ENCODE assay signal across 8 cellular contexts in the genomic region with DNA sequence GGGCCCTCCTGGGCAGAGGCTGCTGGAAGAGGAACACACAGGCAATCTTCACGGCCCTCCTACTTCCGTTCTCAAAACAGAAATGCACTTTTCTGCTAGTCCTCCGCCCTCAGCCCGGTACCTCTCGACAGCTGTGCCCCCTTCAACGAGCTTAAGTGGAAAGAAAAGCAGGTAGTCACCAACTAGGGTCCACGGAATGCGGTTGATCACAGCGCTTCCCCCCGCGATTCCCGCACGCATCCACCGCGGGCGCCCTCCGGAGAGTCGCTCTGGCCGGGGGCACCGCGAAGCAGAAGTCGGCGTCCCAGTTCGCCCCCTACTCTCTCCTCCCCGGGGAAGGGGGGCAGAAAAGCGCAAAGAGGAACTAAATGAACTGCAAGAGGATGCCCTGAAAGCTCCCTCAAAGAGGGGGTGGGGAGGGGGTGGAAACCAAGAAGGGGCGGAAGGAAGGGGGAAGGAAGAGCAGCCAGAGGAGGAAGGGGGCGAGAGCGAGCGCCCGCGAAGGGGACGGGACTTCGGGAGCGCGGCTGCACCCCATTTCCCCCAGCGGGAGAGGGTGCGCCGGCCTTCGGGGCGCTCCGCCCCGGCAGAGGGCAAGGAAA. TPM values are rescaled to one million over a fixed set of nuclear protein-coding genes. Genes with fewer than 3 reads are reported as not detected.
DNase-seq lines count a peak whose midpoint lies in the region; ATAC-seq and TF ChIP-seq lines count a peak whose summit lies in the region.

No MANE protein-coding gene starts in this region.

- peak overlapping the region in 1 of 2 experiments; percentile 61 for H2BK12ac ChIP-seq in mesenchymal stem cell (ENCODE audit: low read length in 2 of 2)

- peak overlapping the region; percentile 96 for H3K4me3 Mint-ChIP-seq in activated CD8-positive, alpha-beta T cell treated with anti-CD3 and anti-CD28 coated beads for 36 hours

- peak overlapping the region; percentile 91 for H4K8ac ChIP-seq in mesenchymal stem cell (ENCODE audit: low read length)

- H3K79me1 ChIP-seq in mesenchymal stem cell (replicated peaks; ENCODE audit: low read length, poor library complexity, severe bottlenecking) = peaks cover under 1% of the 10 kb centered on the region

- H3K9me3 ChIP-seq in mesenchymal stem cell (ENCODE audit: control insufficient read depth, low read length) = no peaks in the 10 kb centered on the region

- intact Hi-C loops in activated CD8-positive, alpha-beta T cell treated with anti-CD3 and anti-CD28 coated beads for 36 hours (cut with micrococcal nuclease) = loop anchor here (5.0 kb wide), 1 partner anchor 170 kb away; a partner anchor contains a TSS

- under 1% methylated on average over 29 of the region's 43 CpGs for WGBS in mesenchymal stem cell

- H3K23ac ChIP-seq in mesenchymal stem cell (ENCODE audit: low read length in 2 of 2) = peak overlapping the region; percentile 96 to 100

- peak overlapping the region; percentile 91 to 99 for H3K18ac ChIP-seq in mesenchymal stem cell (ENCODE audit: low read depth in 1 of 2, low read length in 2 of 2)

- H3K36me3 Mint-ChIP-seq in activated CD8-positive, alpha-beta T cell treated with anti-CD3 and anti-CD28 coated beads for 36 hours (ENCODE audit: low read depth) = no peaks in the 10 kb centered on the region

- H3K27ac ChIP-seq in mesenchymal stem cell (ENCODE audit: low read length, poor library complexity, severe bottlenecking) = peak overlapping the region; percentile 64

- peak overlapping the region; percentile 75 for H4K91ac ChIP-seq in mesenchymal stem cell (ENCODE audit: low read length)

- peak overlapping the region; percentile 91 for H3K27ac Mint-ChIP-seq in activated CD8-positive, alpha-beta T cell treated with anti-CD3 and anti-CD28 coated beads for 36 hours

- peak overlapping the region; percentile 79 for H2BK120ac ChIP-seq in mesenchymal stem cell (ENCODE audit: low read depth, low read length)

- H3K27me3 Mint-ChIP-seq in activated CD8-positive, alpha-beta T cell treated with anti-CD3 and anti-CD28 coated beads for 36 hours = no peaks in the 10 kb centered on the region

- TF ChIP-seq CTCF in GM10266 (IDR thresholded peaks at IDR 0.05; ENCODE audit: control insufficient read depth, insufficient read depth, low read depth, missing control alignments) = peak; percentile 11
- TF ChIP-seq CTCF in activated CD8-positive, alpha-beta T cell treated with anti-CD3 and anti-CD28 coated beads for 36 hours (IDR thresholded peaks at IDR 0.05) = no peak

- peak; percentile 0 for ATAC-seq in HG02610 (IDR thresholded peaks at IDR 0.05; ENCODE audit: unreplicated experiment)
- no peak for ATAC-seq in activated CD8-positive, alpha-beta T cell treated with anti-CD3 and anti-CD28 coated beads for 36 hours
- no peak for ATAC-seq in GM19467 (IDR thresholded peaks at IDR 0.05; ENCODE audit: unreplicated experiment)

- H3K9ac ChIP-seq in mesenchymal stem cell (ENCODE audit: low read length) = peak overlapping the region; percentile 93

- peak overlapping the region; percentile 86 for H3K14ac ChIP-seq in mesenchymal stem cell (ENCODE audit: low read length in 2 of 2)

- H3K4me1 Mint-ChIP-seq in activated CD8-positive, alpha-beta T cell treated with anti-CD3 and anti-CD28 coated beads for 36 hours (ENCODE audit: low read depth) = peaks cover 49% of the 10 kb centered on the region

- H2BK5ac ChIP-seq in mesenchymal stem cell (ENCODE audit: low read depth, low read length, poor library complexity, severe bottlenecking) = no peak overlapping the region

- H3K4me1 ChIP-seq in mesenchymal stem cell (ENCODE audit: control insufficient read depth, insufficient read depth, low read depth, low read length) = peaks cover 2% of the 10 kb centered on the region

- CTCF ChIA-PET in activated CD8-positive, alpha-beta T cell treated with anti-CD3 and anti-CD28 coated beads for 36 hours (lab: Charles Lee) = interaction anchor here (0.9 to 6.8 kb wide), 6 partner anchors 13 to 172 kb away, joined by 3 to 60 read pairs (median 5); a partner anchor contains a TSS

- H3K27me3 ChIP-seq in mesenchymal stem cell (ENCODE audit: control insufficient read depth in 1 of 2, insufficient read depth in 1 of 2, low read length in 2 of 2) = no peaks in the 10 kb centered on the region

- H2AK5ac ChIP-seq in mesenchymal stem cell (ENCODE audit: low read length, severe bottlenecking) = no peak overlapping the region

- peak overlapping the region; percentile 93 to 94 for H3K4ac ChIP-seq in mesenchymal stem cell (ENCODE audit: low read depth in 1 of 2, low read length in 2 of 2)

- peak overlapping the region; percentile 84 for H2AFZ ChIP-seq in mesenchymal stem cell (ENCODE audit: low read depth, low read length)

- POLR2A ChIA-PET in activated CD8-positive, alpha-beta T cell treated with anti-CD3 and anti-CD28 coated beads for 36 hours (lab: Charles Lee) = interaction anchor here (0.6 to 1.7 kb wide), 12 partner anchors 25 to 171 kb away, joined by 3 to 8 read pairs (median 4); a partner anchor contains a TSS

- peak overlapping the region; percentile 86 to 99 for H3K4me3 ChIP-seq in mesenchymal stem cell (ENCODE audit: insufficient read depth in 1 of 2, low read depth in 1 of 2, low read length in 2 of 2)

- no peaks in the 10 kb centered on the region for H3K9me3 Mint-ChIP-seq in activated CD8-positive, alpha-beta T cell treated with anti-CD3 and anti-CD28 coated beads for 36 hours

- peak; percentile 54 for DNase-seq in GM10266 (ENCODE audit: extremely low spot score)
- DNase-seq in NCI-H2227 (lab: John Stamatoyannopoulos, UW; ENCODE audit: unreplicated experiment) = peak; percentile 51
- peak; percentile 66 for DNase-seq in activated CD8-positive, alpha-beta T cell treated with anti-CD3 and anti-CD28 coated beads for 36 hours
- peak; percentile 36 for DNase-seq in effector CD4-positive, alpha-beta T cell
- peak; percentile 57 for DNase-seq in mesenchymal stem cell
- DNase-seq in stimulated activated CD8-positive, alpha-beta memory T cell treated with anti-CD3 and anti-CD28 coated beads, Interleukin-15, amount 100 ng/mL, for 1 hour (ENCODE audit: low read depth) = peak; percentile 20

- peak overlapping the region; percentile 85 for H3K4me2 ChIP-seq in mesenchymal stem cell (ENCODE audit: low read length, poor library complexity, severe bottlenecking)

- H3K36me3 ChIP-seq in mesenchymal stem cell (ENCODE audit: control insufficient read depth in 1 of 2, insufficient read depth in 2 of 2, low read depth in 1 of 2, low read length in 2 of 2) = no peaks in the 10 kb centered on the region

- H2BK15ac ChIP-seq in mesenchymal stem cell (ENCODE audit: low read depth, poor library complexity, severe bottlenecking) = peak overlapping the region; percentile 52

RNA-seq across cellular contexts. Expression of a gene that starts 0.7 kb away (rescaled TPM):
- 10 to 100 TPM; 54.6 to 55.7 TPM for total RNA-seq in activated CD8-positive, alpha-beta T cell treated with anti-CD3 and anti-CD28 coated beads for 36 hours
- 28.1 TPM for polyA plus RNA-seq in mesenchymal stem cell (2013, experiment 1 of 2)
- polyA plus RNA-seq in mesenchymal stem cell (2013, experiment 2 of 2) = 29.2 TPM
